ENCODE assay signal across 8 cellular contexts in genomic region chr9:125649315-125649714, GRCh38. TPM values are rescaled to one million over a fixed set of nuclear protein-coding genes. Genes with fewer than 3 reads are reported as not detected.
DNase-seq lines count a peak whose midpoint lies in the region; FAIRE-seq and TF ChIP-seq lines count a peak whose summit lies in the region.

No MANE protein-coding gene starts in this region.

- no peaks in the 10 kb centered on the region for H3K9me3 ChIP-seq in neutrophil

- no peak for FAIRE-seq in frontal cortex (lab: Jason Lieb, UNC)

- H3K4me1 ChIP-seq in neutrophil (ENCODE audit: control insufficient read depth in 1 of 2, insufficient read depth in 1 of 2, low read depth in 1 of 2, low read length in 1 of 2): peaks cover 20 to 21% of the 10 kb centered on the region in 2 experiments

- H3K36me3 ChIP-seq in neutrophil: no peaks in the 10 kb centered on the region

- no peak overlapping the region for H3K4me3 Mint-ChIP-seq in type B pancreatic cell

- peak; percentile 64 for DNase-seq in GM04503 (ENCODE audit: low read depth)
- DNase-seq in NCI-H2107 (lab: John Stamatoyannopoulos, UW): peak; percentile 7
- peak; percentile 66 for DNase-seq in astrocyte of the hippocampus (ENCODE audit: low read depth, low spot score)
- DNase-seq in DMS 273 (lab: John Stamatoyannopoulos, UW; ENCODE audit: unreplicated experiment): no peak
- DNase-seq in frontal cortex (ENCODE audit: low spot score in 2 of 2): no peak
- DNase-seq in type B pancreatic cell (ENCODE audit: extremely low spot score, unreplicated experiment): no peak
- no peak for DNase-seq in NCI-H2196 (lab: John Stamatoyannopoulos, UW; ENCODE audit: unreplicated experiment)

- no peak overlapping the region for H3K27ac Mint-ChIP-seq in type B pancreatic cell

- peaks cover 33% of the 10 kb centered on the region for H3K4me1 Mint-ChIP-seq in type B pancreatic cell (ENCODE audit: unreplicated experiment)

- H3K27me3 Mint-ChIP-seq in type B pancreatic cell: no peaks in the 10 kb centered on the region

- peak overlapping the region; percentile 77 for H3K27ac ChIP-seq in neutrophil

- H3K4me3 ChIP-seq in neutrophil (ENCODE audit: low read depth in 1 of 2, low read length in 1 of 2): no peak overlapping the region

- TF ChIP-seq CTCF in neutrophil (IDR thresholded peaks at IDR 0.05) (no peak), type B pancreatic cell (conservative IDR thresholded peaks at IDR 0.05) (no peak)

- H3K9me3 Mint-ChIP-seq in type B pancreatic cell: no peaks in the 10 kb centered on the region

- no peaks in the 10 kb centered on the region for H3K27me3 ChIP-seq in neutrophil

- H3K36me3 Mint-ChIP-seq in type B pancreatic cell: peaks cover 20% of the 10 kb centered on the region

RNA-seq across cellular contexts. Expression of gene MAPKAP1, which starts 57.7 kb away (rescaled TPM):
- 35.9 TPM for total RNA-seq in frontal cortex
- total RNA-seq in type B pancreatic cell (ENCODE audit: low replicate concordance): 67.3 and 77.9 TPM in 2 replicates

Comparison
In these comparisons a context has a peak if more than half of its experiments do, and no peak if none do; other contexts are left out.
1. DNase-seq: peak in GM04503 (single experiment), NCI-H2107 (single experiment) and astrocyte of the hippocampus (single experiment); none in DMS 273 (single experiment), frontal cortex (0 of 2), type B pancreatic cell (single experiment) and NCI-H2196 (single experiment).